In genomic region chr6:58113960-58114359, GRCh38 we compare ENCODE assay signal across 23 cellular contexts.
A peak's percentile ranks its signal among the peaks of the same experiment; 100 is the strongest.
DNase-seq lines count a peak whose midpoint lies in the region; ATAC-seq, FAIRE-seq and TF ChIP-seq lines count a peak whose summit lies in the region.
"Had no signal": no experiment of that assay in that cellular context is flagged by ENCODE, and none has a peak within 500 bp of the region (broad histone marks: within the 10 kb centered on the region; RNA-seq: fewer than 3 reads in every experiment).

No MANE protein-coding gene starts in this region.

- no peaks in the 10 kb centered on the region for H4K20me1 ChIP-seq in MM.1S (ENCODE audit: insufficient read depth, low read length)
- H4K20me1 ChIP-seq: BLaER1 had no signal

- no peaks in the 10 kb centered on the region for H3K4me1 Mint-ChIP-seq in CD4-positive, alpha-beta T cell (ENCODE audit: low read depth)

- no peak overlapping the region for H3K4me2 ChIP-seq in MM.1S (ENCODE audit: low read depth, low read length)
- H3K4me2 ChIP-seq: BLaER1 had no signal

- no peaks in the 10 kb centered on the region for H3K27me3 Mint-ChIP-seq in CD4-positive, alpha-beta T cell

- H3K27ac Mint-ChIP-seq in CD4-positive, alpha-beta T cell: no peak overlapping the region
- H3K27ac Mint-ChIP-seq: activated T-cell treated with anti-CD3 and anti-CD28 coated beads, Interleukin-2, amount 50 U/mL, for 72 hours had no signal

- ATAC-seq in CD4-positive, alpha-beta T cell (ENCODE audit: poor library complexity): no peak
- ATAC-seq: activated T-cell treated with anti-CD3 and anti-CD28 coated beads, Interleukin-2, amount 50 U/mL, for 72 hours; body of pancreas; lower lobe of right lung had no signal

- no peaks in the 10 kb centered on the region for H3K79me2 ChIP-seq in MM.1S (ENCODE audit: low read length)

- H3K9me3 Mint-ChIP-seq in CD4-positive, alpha-beta T cell: no peaks in the 10 kb centered on the region
- H3K9me3 Mint-ChIP-seq: activated T-cell treated with anti-CD3 and anti-CD28 coated beads, Interleukin-2, amount 50 U/mL, for 72 hours had no signal

- H3K9ac ChIP-seq in MM.1S (ENCODE audit: low read length): no peak overlapping the region
- H3K9ac ChIP-seq: BLaER1 had no signal

- FAIRE-seq in islet of Langerhans (lab: Jason Lieb, UNC): peak; percentile 33

- DNase-seq in ELR (ENCODE audit: low read depth) (peak; percentile 28), HT-29 (ENCODE audit: low spot score) (peak; percentile 2), NCI-H69 (lab: John Stamatoyannopoulos, UW) (peak; percentile 34), MM.1S (no peak), GM13977 (ENCODE audit: low spot score) (no peak)
- DNase-seq in CD4-positive, alpha-beta T cell: no peak
- DNase-seq: activated CD4-positive, CD25-positive, alpha-beta regulatory T cell; activated naive CD4-positive, alpha-beta T cell; activated T-cell treated with anti-CD3 and anti-CD28 coated beads, Interleukin-2, amount 50 U/mL, for 72 hours; body of pancreas; GDM1; HCEC 1CT; hypothalamus; islet precursor cell; lower lobe of right lung; NCI-H1092 treated with DMSO at 0.1 percent for 48 hours; NCI-H1930; ovary; spleen; transverse colon had no signal

- H2AFZ ChIP-seq in MM.1S (ENCODE audit: low read length): no peak overlapping the region

- no peaks in the 10 kb centered on the region for H3K9me2 ChIP-seq in MM.1S (replicated peaks; ENCODE audit: insufficient read depth, low read length)

- no peaks in the 10 kb centered on the region for H3F3A ChIP-seq in MM.1S (ENCODE audit: insufficient read depth, low read length)

- in situ Hi-C loops in GM13977 (cut with MboI; ENCODE audit: low pct_unique_long_range_greater_than_20kb, low sequenced_read_pairs, unreplicated experiment): no loop called here

- no peak overlapping the region for H3K4me3 ChIP-seq in MM.1S (ENCODE audit: low read length)
- H3K4me3 ChIP-seq: BLaER1, body of pancreas, lower lobe of right lung, ovary, SJSA1, spleen, transverse colon had no signal

- no peaks in the 10 kb centered on the region for H3K9me3 ChIP-seq in MM.1S (replicated peaks; ENCODE audit: insufficient read depth, low read length)
- H3K9me3 ChIP-seq in CD4-positive, alpha-beta T cell (ENCODE audit: control insufficient read depth, low read length): no peaks in the 10 kb centered on the region
- H3K9me3 ChIP-seq: BLaER1, body of pancreas, lower lobe of right lung, ovary, SJSA1, transverse colon had no signal

- H3K27me3 ChIP-seq in MM.1S (replicated peaks; ENCODE audit: insufficient read depth, low read length): no peaks in the 10 kb centered on the region
- no peaks in the 10 kb centered on the region for H3K27me3 ChIP-seq in CD4-positive, alpha-beta T cell (ENCODE audit: control insufficient read depth, insufficient read depth, low read length)
- H3K27me3 ChIP-seq: BLaER1, body of pancreas, ovary, SJSA1, spleen, transverse colon had no signal

- H3K36me3 Mint-ChIP-seq in CD4-positive, alpha-beta T cell (ENCODE audit: low read depth): no peaks in the 10 kb centered on the region

- TF ChIP-seq CTCF in MM.1S (IDR thresholded peaks at IDR 0.05; ENCODE audit: low read length) (no peak), GM13977 (IDR thresholded peaks at IDR 0.05; ENCODE audit: extremely low read depth, insufficient read depth, missing control alignments) (no peak)
- TF ChIP-seq CTCF in CD4-positive, alpha-beta T cell (IDR thresholded peaks at IDR 0.05): no peak

- H3K36me3 ChIP-seq in MM.1S (replicated peaks; ENCODE audit: insufficient read depth, low read length): no peaks in the 10 kb centered on the region
- H3K36me3 ChIP-seq: BLaER1, lower lobe of right lung, ovary, SJSA1, spleen, transverse colon had no signal

- H3K4me1 ChIP-seq in MM.1S (ENCODE audit: low read length): no peaks in the 10 kb centered on the region
- H3K4me1 ChIP-seq: BLaER1, body of pancreas, lower lobe of right lung, SJSA1, spleen, transverse colon had no signal

- H3K27ac ChIP-seq in MM.1S (ENCODE audit: low read length): no peak overlapping the region
- no peak overlapping the region for H3K27ac ChIP-seq in CD4-positive, alpha-beta T cell (ENCODE audit: low read depth, low read length)
- H3K27ac ChIP-seq: BLaER1, body of pancreas, lower lobe of right lung, ovary, SJSA1, spleen, transverse colon had no signal

- CTCF ChIA-PET in CD4-positive, alpha-beta T cell (lab: Charles Lee): no interaction called here

- POLR2A ChIA-PET in CD4-positive, alpha-beta T cell (lab: Charles Lee): interaction anchor here (0.6 kb wide), 1 partner anchor 1410 kb away, joined by 3 read pairs; no protein-coding TSS in a partner anchor

- intact Hi-C loops in CD4-positive, alpha-beta T cell (cut with DNase I, micrococcal nuclease): no loop called here

- no peak overlapping the region for H3K4me3 Mint-ChIP-seq in CD4-positive, alpha-beta T cell
- H3K4me3 Mint-ChIP-seq: activated T-cell treated with anti-CD3 and anti-CD28 coated beads, Interleukin-2, amount 50 U/mL, for 72 hours had no signal

Comparison
In these comparisons a context has a peak if more than half of its experiments do, and no peak if none do; other contexts are left out.
1. DNase-seq: peak in ELR (single experiment), HT-29 (single experiment) and NCI-H69 (single experiment); none in MM.1S (single experiment), GM13977 (single experiment) and CD4-positive, alpha-beta T cell (0 of 10).